ENCODE assay signal across 14 cellular contexts in the genomic region with DNA sequence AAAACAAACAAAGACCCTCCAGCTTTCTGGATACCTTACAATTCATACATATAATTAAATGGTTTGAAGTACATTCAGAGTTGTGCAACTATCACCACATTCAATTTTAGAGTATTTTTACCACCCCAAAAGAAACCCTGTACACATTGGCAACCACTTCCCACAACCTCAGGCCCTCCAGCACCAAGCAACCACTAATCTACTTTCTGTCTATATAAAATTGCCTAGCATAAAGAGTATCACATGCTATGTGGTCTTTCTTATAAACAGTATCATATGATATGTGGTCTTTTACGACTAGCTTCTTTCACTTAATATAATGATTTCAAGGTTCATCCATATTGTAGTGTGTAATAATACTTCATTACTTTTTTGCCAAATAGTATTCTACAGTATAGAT.
"Had no signal": no experiment of that assay in that cellular context is flagged by ENCODE, and none has a peak within 500 bp of the region (broad histone marks: within the 10 kb centered on the region; RNA-seq: fewer than 3 reads in every experiment).

No MANE protein-coding gene starts in this region.

- H3K9me3 Mint-ChIP-seq: activated CD4-positive, alpha-beta memory T cell treated with anti-CD3 and anti-CD28 coated beads, Interleukin-2, amount 10 ng/mL, durations not matched to agents 7 days and 5 days; activated naive CD4-positive, alpha-beta T cell treated with anti-CD3 and anti-CD28 coated beads, Interleukin-2, amount 50 U/mL, for 72 hours; natural killer cell treated with Interleukin-12 subunit alpha and Interleukin-12 subunit beta and Interleukin-15 and Interleukin-18, amount 100 ng/mL, for 72 hours; stimulated activated naive CD8-positive, alpha-beta T cell treated with anti-CD3 and anti-CD28 coated beads, Interleukin-15, Interleukin-2, amounts not matched to agents 100 ng/mL and 50 ng/mL, for 24 hours had no signal

- H3K4me3 Mint-ChIP-seq: activated CD4-positive, alpha-beta memory T cell treated with anti-CD3 and anti-CD28 coated beads, Interleukin-2, amount 10 ng/mL, durations not matched to agents 7 days and 5 days; natural killer cell treated with Interleukin-12 subunit alpha and Interleukin-12 subunit beta and Interleukin-15 and Interleukin-18, amount 100 ng/mL, for 72 hours; stimulated activated naive CD8-positive, alpha-beta T cell treated with anti-CD3 and anti-CD28 coated beads, Interleukin-15, Interleukin-2, amounts not matched to agents 100 ng/mL and 50 ng/mL, for 24 hours had no signal

- H3K36me3 Mint-ChIP-seq: natural killer cell treated with Interleukin-12 subunit alpha and Interleukin-12 subunit beta and Interleukin-15 and Interleukin-18, amount 100 ng/mL, for 72 hours had no signal

- ATAC-seq: psoas muscle, sciatic nerve had no signal

- H3K27ac Mint-ChIP-seq: activated CD4-positive, alpha-beta memory T cell treated with anti-CD3 and anti-CD28 coated beads, Interleukin-2, amount 10 ng/mL, durations not matched to agents 7 days and 5 days; activated naive CD4-positive, alpha-beta T cell treated with anti-CD3 and anti-CD28 coated beads, Interleukin-2, amount 50 U/mL, for 72 hours; stimulated activated naive CD8-positive, alpha-beta T cell treated with anti-CD3 and anti-CD28 coated beads, Interleukin-15, Interleukin-2, amounts not matched to agents 100 ng/mL and 50 ng/mL, for 24 hours had no signal

- H3K27me3 Mint-ChIP-seq: activated CD4-positive, alpha-beta memory T cell treated with anti-CD3 and anti-CD28 coated beads, Interleukin-2, amount 10 ng/mL, durations not matched to agents 7 days and 5 days; natural killer cell treated with Interleukin-12 subunit alpha and Interleukin-12 subunit beta and Interleukin-15 and Interleukin-18, amount 100 ng/mL, for 72 hours; stimulated activated naive CD8-positive, alpha-beta T cell treated with anti-CD3 and anti-CD28 coated beads, Interleukin-15, Interleukin-2, amounts not matched to agents 100 ng/mL and 50 ng/mL, for 24 hours had no signal

- H3K4me3 ChIP-seq: lung, psoas muscle, testis had no signal

- DNase-seq: activated CD4-positive, alpha-beta memory T cell treated with anti-CD3 and anti-CD28 coated beads, Interleukin-2, amount 10 ng/mL, durations not matched to agents 7 days and 5 days; activated CD4-positive, alpha-beta T cell treated with anti-CD3 and anti-CD28 coated beads for 1 hour; activated effector memory CD4-positive, alpha-beta T cell treated with anti-CD3 and anti-CD28 coated beads, Interleukin-2, amount 50 U/mL, for 16 hours; dermis blood vessel endothelial cell; hippocampal formation; nucleus accumbens; psoas muscle; stimulated activated CD4-positive, alpha-beta T cell treated with anti-CD3 and anti-CD28 coated beads, Interleukin-2, amount 100 ng/mL, for 24 hours; testis had no signal
